In the genomic region with DNA sequence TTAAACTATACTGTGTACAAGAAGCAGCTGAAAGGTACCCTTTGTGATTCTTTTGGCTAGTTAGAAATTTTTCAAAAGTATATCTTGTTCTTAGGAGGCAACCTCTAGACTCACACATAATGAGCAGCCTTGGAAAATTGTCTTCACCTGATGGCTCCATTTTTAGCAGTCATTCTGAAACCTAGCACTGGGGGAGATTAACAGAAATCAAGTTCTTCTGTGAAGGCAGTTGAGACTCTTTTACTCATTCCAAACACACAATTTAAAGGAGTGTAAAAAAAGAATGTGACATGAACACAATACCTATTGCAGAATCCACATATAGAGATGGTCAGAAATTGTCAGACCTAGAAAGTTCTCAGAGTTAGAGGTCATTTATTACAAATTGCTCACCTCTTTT, we compare ENCODE assay signal across 1 cellular context.
TF ChIP-seq lines count a peak whose summit lies in the region.

No MANE protein-coding gene starts in this region.

TF ChIP-seq in WTC11, 78 proteins besides CTCF, POLR2A, EP300 and RAD21 (continued from another document):
- TF ChIP-seq, protein P1, sequence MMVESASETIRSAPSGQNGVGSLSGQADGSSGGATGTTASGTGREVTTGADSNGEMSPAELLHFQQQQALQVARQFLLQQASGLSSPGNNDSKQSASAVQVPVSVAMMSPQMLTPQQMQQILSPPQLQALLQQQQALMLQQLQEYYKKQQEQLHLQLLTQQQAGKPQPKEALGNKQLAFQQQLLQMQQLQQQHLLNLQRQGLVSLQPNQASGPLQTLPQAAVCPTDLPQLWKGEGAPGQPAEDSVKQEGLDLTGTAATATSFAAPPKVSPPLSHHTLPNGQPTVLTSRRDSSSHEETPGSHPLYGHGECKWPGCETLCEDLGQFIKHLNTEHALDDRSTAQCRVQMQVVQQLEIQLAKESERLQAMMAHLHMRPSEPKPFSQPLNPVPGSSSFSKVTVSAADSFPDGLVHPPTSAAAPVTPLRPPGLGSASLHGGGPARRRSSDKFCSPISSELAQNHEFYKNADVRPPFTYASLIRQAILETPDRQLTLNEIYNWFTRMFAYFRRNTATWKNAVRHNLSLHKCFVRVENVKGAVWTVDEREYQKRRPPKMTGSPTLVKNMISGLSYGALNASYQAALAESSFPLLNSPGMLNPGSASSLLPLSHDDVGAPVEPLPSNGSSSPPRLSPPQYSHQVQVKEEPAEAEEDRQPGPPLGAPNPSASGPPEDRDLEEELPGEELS (CRISPR knock-in tag; IDR thresholded peaks at IDR 0.05) = no peak
- TF ChIP-seq ZNF317 (CRISPR knock-in tag; IDR thresholded peaks at IDR 0.05; ENCODE audit: borderline replicate concordance, low read depth) (no peak), ZNF423 (CRISPR knock-in tag; IDR thresholded peaks at IDR 0.05) (no peak), ZNF396 (CRISPR knock-in tag; IDR thresholded peaks at IDR 0.05; ENCODE audit: borderline replicate concordance) (no peak), ETV6 (CRISPR knock-in tag; IDR thresholded peaks at IDR 0.05) (no peak), ZNF138 (CRISPR knock-in tag; conservative IDR thresholded peaks at IDR 0.05) (no peak)
- TF ChIP-seq, protein P2, sequence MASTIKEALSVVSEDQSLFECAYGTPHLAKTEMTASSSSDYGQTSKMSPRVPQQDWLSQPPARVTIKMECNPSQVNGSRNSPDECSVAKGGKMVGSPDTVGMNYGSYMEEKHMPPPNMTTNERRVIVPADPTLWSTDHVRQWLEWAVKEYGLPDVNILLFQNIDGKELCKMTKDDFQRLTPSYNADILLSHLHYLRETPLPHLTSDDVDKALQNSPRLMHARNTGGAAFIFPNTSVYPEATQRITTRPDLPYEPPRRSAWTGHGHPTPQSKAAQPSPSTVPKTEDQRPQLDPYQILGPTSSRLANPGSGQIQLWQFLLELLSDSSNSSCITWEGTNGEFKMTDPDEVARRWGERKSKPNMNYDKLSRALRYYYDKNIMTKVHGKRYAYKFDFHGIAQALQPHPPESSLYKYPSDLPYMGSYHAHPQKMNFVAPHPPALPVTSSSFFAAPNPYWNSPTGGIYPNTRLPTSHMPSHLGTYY (CRISPR knock-in tag; IDR thresholded peaks at IDR 0.05) = no peak
- TF ChIP-seq, protein P3, sequence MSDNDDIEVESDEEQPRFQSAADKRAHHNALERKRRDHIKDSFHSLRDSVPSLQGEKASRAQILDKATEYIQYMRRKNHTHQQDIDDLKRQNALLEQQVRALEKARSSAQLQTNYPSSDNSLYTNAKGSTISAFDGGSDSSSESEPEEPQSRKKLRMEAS (CRISPR knock-in tag; IDR thresholded peaks at IDR 0.05) = no peak
- TF ChIP-seq, protein P4, sequence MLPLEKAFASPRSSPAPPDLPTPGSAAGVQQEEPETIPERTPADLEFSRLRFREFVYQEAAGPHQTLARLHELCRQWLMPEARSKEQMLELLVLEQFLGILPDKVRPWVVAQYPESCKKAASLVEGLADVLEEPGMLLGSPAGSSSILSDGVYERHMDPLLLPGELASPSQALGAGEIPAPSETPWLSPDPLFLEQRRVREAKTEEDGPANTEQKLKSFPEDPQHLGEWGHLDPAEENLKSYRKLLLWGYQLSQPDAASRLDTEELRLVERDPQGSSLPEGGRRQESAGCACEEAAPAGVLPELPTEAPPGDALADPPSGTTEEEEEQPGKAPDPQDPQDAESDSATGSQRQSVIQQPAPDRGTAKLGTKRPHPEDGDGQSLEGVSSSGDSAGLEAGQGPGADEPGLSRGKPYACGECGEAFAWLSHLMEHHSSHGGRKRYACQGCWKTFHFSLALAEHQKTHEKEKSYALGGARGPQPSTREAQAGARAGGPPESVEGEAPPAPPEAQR (CRISPR knock-in tag; IDR thresholded peaks at IDR 0.05) = no peak
